ENCODE assay signal across 27 cellular contexts in the genomic region with DNA sequence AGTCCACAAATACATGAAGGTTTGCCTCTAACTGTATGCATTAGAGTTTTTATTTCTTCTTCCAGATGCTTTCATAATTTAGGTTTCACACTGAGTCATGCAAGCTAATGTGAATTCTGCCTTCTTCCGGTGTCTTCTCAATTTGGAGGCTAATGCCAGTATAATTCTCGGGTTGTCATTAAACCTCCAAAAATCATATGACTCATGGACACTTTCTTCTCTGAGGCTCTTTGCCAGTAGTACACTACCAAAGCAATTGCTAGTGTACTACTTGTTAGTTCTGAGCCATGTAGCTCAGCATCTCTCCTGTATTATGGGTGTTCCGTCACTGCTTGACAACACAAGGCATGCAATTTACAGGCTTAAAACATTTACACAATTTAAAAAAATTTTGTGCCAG.
"Had no signal": no experiment of that assay in that cellular context is flagged by ENCODE, and none has a peak within 500 bp of the region (broad histone marks: within the 10 kb centered on the region; RNA-seq: fewer than 3 reads in every experiment).

No MANE protein-coding gene starts in this region.

- H3K36me3 ChIP-seq: adrenal gland, cardiac muscle cell, left ventricle myocardium inferior, spleen, thoracic aorta, WERI-Rb-1 had no signal

- H3K9me3 ChIP-seq: adrenal gland, body of pancreas, left ventricle myocardium inferior, mucosa of descending colon, spleen, thoracic aorta had no signal

- H3K4me1 ChIP-seq: adrenal gland, body of pancreas, left ventricle myocardium inferior, spleen had no signal

- DNase-seq: activated CD4-positive, alpha-beta memory T cell treated with anti-CD3 and anti-CD28 coated beads for 36 hours; activated CD4-positive, alpha-beta T cell treated with anti-CD3 and anti-CD28 coated beads, Interleukin-2, amount 10 ng/mL, durations not matched to agents 24 days and 14 days; activated CD4-positive, CD25-positive, alpha-beta regulatory T cell treated with anti-CD3 and anti-CD28 coated beads, Interleukin-2, amount 50 U/mL, for 72 hours; activated CD8-positive, alpha-beta memory T cell treated with anti-CD3 and anti-CD28 coated beads, Interleukin-2, amount 50 U/mL, for 4 hours; activated effector memory CD4-positive, alpha-beta T cell treated with anti-CD3 and anti-CD28 coated beads, Interleukin-2, amount 50 U/mL, for 16 hours; activated naive CD4-positive, alpha-beta T cell treated with anti-CD3 and anti-CD28 coated beads for 36 hours; activated naive CD8-positive, alpha-beta T cell treated with anti-CD3 and anti-CD28 coated beads for 36 hours; activated T-cell treated with anti-CD3 and anti-CD28 coated beads, Interleukin-2, amount 50 U/mL, for 1 hour; adrenal gland; aorta; body of pancreas; effector memory CD8-positive, alpha-beta T cell; erythroblast; foreskin melanocyte; left ventricle myocardium inferior; mucosa of descending colon; posterior cingulate gyrus; right cardiac atrium; spleen; stimulated activated naive CD4-positive, alpha-beta T cell; T-helper 9 cell; trophoblast cell; WERI-Rb-1 had no signal

- ATAC-seq: body of pancreas; effector memory CD8-positive, alpha-beta T cell; mucosa of descending colon; right cardiac atrium had no signal

- H3K4me3 ChIP-seq: adrenal gland, body of pancreas, cardiac muscle cell, coronary artery, left ventricle myocardium inferior, lung, mucosa of descending colon, spleen, thoracic aorta had no signal

- H3K27me3 ChIP-seq: adrenal gland, body of pancreas, cardiac muscle cell, spleen had no signal

- H3K27ac ChIP-seq: adrenal gland, body of pancreas, cardiac muscle cell, coronary artery, left ventricle myocardium inferior, spleen, thoracic aorta, WERI-Rb-1 had no signal
